Comparison of ENCODE assay signal across 1 cellular context in the genomic region with DNA sequence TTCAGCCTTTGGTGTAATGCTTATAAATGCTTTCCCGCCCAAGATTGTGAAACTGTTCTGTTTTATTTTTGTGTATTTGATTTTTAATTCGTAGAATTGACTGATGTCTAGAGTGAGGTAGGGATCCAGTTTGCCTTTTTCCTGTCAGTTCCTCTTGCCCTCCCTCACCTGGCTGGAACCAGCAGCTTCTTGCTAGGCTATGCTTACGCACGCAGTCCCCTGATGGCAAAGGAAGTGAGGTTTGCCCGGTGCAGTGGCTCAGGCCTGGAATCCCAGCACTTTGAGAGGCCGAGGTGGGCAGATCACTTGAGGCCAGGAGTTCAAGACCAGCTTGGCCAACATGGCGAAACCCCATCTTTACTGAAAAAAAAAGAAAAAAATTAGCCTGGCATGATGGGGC.
TF ChIP-seq lines count a peak whose summit lies in the region.

No MANE protein-coding gene starts in this region.

TF ChIP-seq in GM23338, 12 proteins besides CTCF, POLR2A, EP300 and RAD21 (continued from another document):
- TF ChIP-seq POLR2AphosphoS5 (IDR thresholded peaks at IDR 0.05; ENCODE audit: low read depth) (no peak), CREB1 (CRISPR knock-in tag; IDR thresholded peaks at IDR 0.05; ENCODE audit: low read depth) (no peak), ZNF114 (CRISPR knock-in tag; IDR thresholded peaks at IDR 0.05) (no peak), REST (IDR thresholded peaks at IDR 0.05; ENCODE audit: unreplicated experiment) (no peak), ZNF331 (CRISPR knock-in tag; IDR thresholded peaks at IDR 0.05; ENCODE audit: low read depth) (no peak), ETS1 (IDR thresholded peaks at IDR 0.05) (no peak)
- TF ChIP-seq, protein P1, sequence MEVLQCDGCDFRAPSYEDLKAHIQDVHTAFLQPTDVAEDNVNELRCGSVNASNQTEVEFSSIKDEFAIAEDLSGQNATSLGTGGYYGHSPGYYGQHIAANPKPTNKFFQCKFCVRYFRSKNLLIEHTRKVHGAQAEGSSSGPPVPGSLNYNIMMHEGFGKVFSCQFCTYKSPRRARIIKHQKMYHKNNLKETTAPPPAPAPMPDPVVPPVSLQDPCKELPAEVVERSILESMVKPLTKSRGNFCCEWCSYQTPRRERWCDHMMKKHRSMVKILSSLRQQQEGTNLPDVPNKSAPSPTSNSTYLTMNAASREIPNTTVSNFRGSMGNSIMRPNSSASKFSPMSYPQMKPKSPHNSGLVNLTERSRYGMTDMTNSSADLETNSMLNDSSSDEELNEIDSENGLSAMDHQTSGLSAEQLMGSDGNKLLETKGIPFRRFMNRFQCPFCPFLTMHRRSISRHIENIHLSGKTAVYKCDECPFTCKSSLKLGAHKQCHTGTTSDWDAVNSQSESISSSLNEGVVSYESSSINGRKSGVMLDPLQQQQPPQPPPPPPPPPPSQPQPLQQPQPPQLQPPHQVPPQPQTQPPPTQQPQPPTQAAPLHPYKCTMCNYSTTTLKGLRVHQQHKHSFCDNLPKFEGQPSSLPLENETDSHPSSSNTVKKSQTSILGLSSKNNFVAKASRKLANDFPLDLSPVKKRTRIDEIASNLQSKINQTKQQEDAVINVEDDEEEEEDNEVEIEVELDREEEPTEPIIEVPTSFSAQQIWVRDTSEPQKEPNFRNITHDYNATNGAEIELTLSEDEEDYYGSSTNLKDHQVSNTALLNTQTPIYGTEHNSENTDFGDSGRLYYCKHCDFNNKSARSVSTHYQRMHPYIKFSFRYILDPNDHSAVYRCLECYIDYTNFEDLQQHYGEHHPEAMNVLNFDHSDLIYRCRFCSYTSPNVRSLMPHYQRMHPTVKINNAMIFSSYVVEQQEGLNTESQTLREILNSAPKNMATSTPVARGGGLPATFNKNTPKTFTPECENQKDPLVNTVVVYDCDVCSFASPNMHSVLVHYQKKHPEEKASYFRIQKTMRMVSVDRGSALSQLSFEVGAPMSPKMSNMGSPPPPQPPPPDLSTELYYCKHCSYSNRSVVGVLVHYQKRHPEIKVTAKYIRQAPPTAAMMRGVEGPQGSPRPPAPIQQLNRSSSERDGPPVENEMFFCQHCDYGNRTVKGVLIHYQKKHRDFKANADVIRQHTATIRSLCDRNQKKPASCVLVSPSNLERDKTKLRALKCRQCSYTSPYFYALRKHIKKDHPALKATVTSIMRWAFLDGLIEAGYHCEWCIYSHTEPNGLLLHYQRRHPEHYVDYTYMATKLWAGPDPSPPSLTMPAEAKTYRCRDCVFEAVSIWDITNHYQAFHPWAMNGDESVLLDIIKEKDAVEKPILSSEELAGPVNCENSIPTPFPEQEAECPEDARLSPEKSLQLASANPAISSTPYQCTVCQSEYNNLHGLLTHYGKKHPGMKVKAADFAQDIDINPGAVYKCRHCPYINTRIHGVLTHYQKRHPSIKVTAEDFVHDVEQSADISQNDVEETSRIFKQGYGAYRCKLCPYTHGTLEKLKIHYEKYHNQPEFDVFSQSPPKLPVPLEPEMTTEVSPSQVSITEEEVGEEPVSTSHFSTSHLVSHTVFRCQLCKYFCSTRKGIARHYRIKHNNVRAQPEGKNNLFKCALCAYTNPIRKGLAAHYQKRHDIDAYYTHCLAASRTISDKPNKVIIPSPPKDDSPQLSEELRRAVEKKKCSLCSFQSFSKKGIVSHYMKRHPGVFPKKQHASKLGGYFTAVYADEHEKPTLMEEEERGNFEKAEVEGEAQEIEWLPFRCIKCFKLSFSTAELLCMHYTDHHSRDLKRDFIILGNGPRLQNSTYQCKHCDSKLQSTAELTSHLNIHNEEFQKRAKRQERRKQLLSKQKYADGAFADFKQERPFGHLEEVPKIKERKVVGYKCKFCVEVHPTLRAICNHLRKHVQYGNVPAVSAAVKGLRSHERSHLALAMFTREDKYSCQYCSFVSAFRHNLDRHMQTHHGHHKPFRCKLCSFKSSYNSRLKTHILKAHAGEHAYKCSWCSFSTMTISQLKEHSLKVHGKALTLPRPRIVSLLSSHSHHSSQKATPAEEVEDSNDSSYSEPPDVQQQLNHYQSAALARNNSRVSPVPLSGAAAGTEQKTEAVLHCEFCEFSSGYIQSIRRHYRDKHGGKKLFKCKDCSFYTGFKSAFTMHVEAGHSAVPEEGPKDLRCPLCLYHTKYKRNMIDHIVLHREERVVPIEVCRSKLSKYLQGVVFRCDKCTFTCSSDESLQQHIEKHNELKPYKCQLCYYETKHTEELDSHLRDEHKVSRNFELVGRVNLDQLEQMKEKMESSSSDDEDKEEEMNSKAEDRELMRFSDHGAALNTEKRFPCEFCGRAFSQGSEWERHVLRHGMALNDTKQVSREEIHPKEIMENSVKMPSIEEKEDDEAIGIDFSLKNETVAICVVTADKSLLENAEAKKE (CRISPR knock-in tag; IDR thresholded peaks at IDR 0.05) = no peak
